In genomic region chr1:220067246-220068204, GRCh38 we compare ENCODE assay signal across 34 cellular contexts. TPM values are rescaled to one million over a fixed set of nuclear protein-coding genes. Genes with fewer than 3 reads are reported as not detected.
A peak's percentile ranks its signal among the peaks of the same experiment; 100 is the strongest.
DNase-seq lines count a peak whose midpoint lies in the region; ATAC-seq, FAIRE-seq and TF ChIP-seq lines count a peak whose summit lies in the region.
"Had no signal": no experiment of that assay in that cellular context is flagged by ENCODE, and none has a peak within 500 bp of the region (broad histone marks: within the 10 kb centered on the region; RNA-seq: fewer than 3 reads in every experiment).

No MANE protein-coding gene starts in this region.

- no peak overlapping the region for H3K9ac ChIP-seq in mammary epithelial cell (ENCODE audit: insufficient read depth, low read length)

- no TSS peak for BruUV-seq in mammary epithelial cell (replicated peaks; lab: Mats Ljungman, UMichigan)

- H4K20me1 ChIP-seq in mammary epithelial cell (ENCODE audit: insufficient read depth, low read length) = no peaks in the 10 kb centered on the region

- H3K9me3 ChIP-seq in mammary epithelial cell (replicated peaks; ENCODE audit: insufficient read depth, low read length) (no peaks in the 10 kb centered on the region), left ventricle myocardium inferior (replicated peaks) (no peaks in the 10 kb centered on the region)
- H3K9me3 ChIP-seq: ascending aorta, gastrocnemius medialis, mucosa of descending colon, psoas muscle, sigmoid colon, tibial nerve had no signal

- 73% methylated on average over 3 of the region's 3 CpGs for WGBS in mammary epithelial cell (ENCODE audit: low coverage, missing lambda C conversion rate)

- in situ Hi-C loops in mammary epithelial cell (cut with MboI; ENCODE audit: low sequenced_read_pairs in 2 of 2) = no loop called here

- H3K4me3 Mint-ChIP-seq in activated naive CD4-positive, alpha-beta T cell treated with anti-CD3 and anti-CD28 coated beads for 36 hours = no peak overlapping the region
- H3K4me3 Mint-ChIP-seq: activated CD4-positive, alpha-beta T cell treated with anti-CD3 and anti-CD28 coated beads, Interleukin-2, amount 10 ng/mL, durations not matched to agents 7 days and 5 days; activated naive CD8-positive, alpha-beta T cell treated with anti-CD3 and anti-CD28 coated beads, Interleukin-2, amount 10 ng/mL, durations not matched to agents 7 days and 5 days; CD4-positive, CD25-positive, alpha-beta regulatory T cell; natural killer cell; T-cell; WTC11 had no signal

- CTCF ChIA-PET in mammary epithelial cell (lab: Charles Lee; ENCODE audit: low non-redundant PET) = no interaction called here
- CTCF ChIA-PET in activated naive CD4-positive, alpha-beta T cell treated with anti-CD3 and anti-CD28 coated beads for 36 hours (lab: Charles Lee) = interaction anchor here (0.6 kb wide), 1 partner anchor 246 kb away, joined by 5 read pairs; no protein-coding TSS in a partner anchor

- H3K27me3 ChIP-seq in mammary epithelial cell (ENCODE audit: insufficient read depth, low read length) (no peaks in the 10 kb centered on the region), left ventricle myocardium inferior (ENCODE audit: low read depth) (no peaks in the 10 kb centered on the region)
- H3K27me3 ChIP-seq: ascending aorta, gastrocnemius medialis, sigmoid colon, tibial nerve had no signal

- no peak overlapping the region for H2AFZ ChIP-seq in mammary epithelial cell (ENCODE audit: low read depth, low read length)

- H3K4me3 ChIP-seq in mammary epithelial cell (replicated peaks in 1 of 3; ENCODE audit: insufficient read depth in 1 of 3, low read depth in 2 of 3, low read length in 3 of 3) (no peak overlapping the region), fibroblast of the aortic adventitia (ENCODE audit: low read depth, low read length) (no peak overlapping the region), left ventricle myocardium inferior (no peak overlapping the region)
- H3K4me3 ChIP-seq: ascending aorta, gastrocnemius medialis, lung, mucosa of descending colon, psoas muscle, sigmoid colon, tibial nerve had no signal

- DNase-seq in D721Med (ENCODE audit: insufficient read length, low spot score) = no peak
- peak; percentile 58 for DNase-seq in HT1080 (ENCODE audit: low read depth)
- DNase-seq in mammary epithelial cell = peak; percentile 41
- DNase-seq in fibroblast of the aortic adventitia (ENCODE audit: low read depth) = peak; percentile 14
- no peak for DNase-seq in activated naive CD4-positive, alpha-beta T cell treated with anti-CD3 and anti-CD28 coated beads for 36 hours
- DNase-seq in left ventricle myocardium inferior = no peak
- DNase-seq in NCI-H2227 (lab: John Stamatoyannopoulos, UW; ENCODE audit: unreplicated experiment) = no peak
- DNase-seq: activated CD4-positive, alpha-beta T cell treated with anti-CD3 and anti-CD28 coated beads, Interleukin-2, amount 10 ng/mL, durations not matched to agents 7 days and 5 days; activated effector memory CD4-positive, alpha-beta T cell treated with anti-CD3 and anti-CD28 coated beads, Interleukin-2, amount 50 U/mL, for 16 hours; activated naive CD8-positive, alpha-beta T cell treated with anti-CD3 and anti-CD28 coated beads, Interleukin-2, amount 10 ng/mL, durations not matched to agents 7 days and 5 days; activated T-cell treated with anti-CD3 and anti-CD28 coated beads, Interleukin-2, amount 50 U/mL, for 1 hour; AML-193; CD4-positive, CD25-positive, alpha-beta regulatory T cell; cortex of kidney; effector memory CD4-positive, alpha-beta T cell; gastrocnemius medialis; mucosa of descending colon; natural killer cell; NCI-H1417 treated with DMSO at 0.1 percent for 48 hours; NCI-H2029 treated with DMSO at 0.1 percent for 48 hours; NCI-H2227 treated with DMSO at 0.1 percent for 48 hours; NCI-H526 treated with DMSO at 0.1 percent for 48 hours; psoas muscle; sigmoid colon; stimulated activated CD4-positive, alpha-beta T cell treated with anti-CD3 and anti-CD28 coated beads, Interleukin-4, amount 100 ng/mL, for 4 hours; T-cell had no signal

- FAIRE-seq in D721Med (lab: Jason Lieb, UNC) = peak; percentile 61
- FAIRE-seq: A204.1, GM12891, RCC 7860 had no signal

- H3K36me3 ChIP-seq in mammary epithelial cell (ENCODE audit: insufficient read depth, low read length) (peaks cover 8% of the 10 kb centered on the region), left ventricle myocardium inferior (peaks cover 76% of the 10 kb centered on the region)

- TF ChIP-seq CTCF in D721Med (IDR thresholded peaks at IDR 0.05; ENCODE audit: insufficient read depth, missing control alignments) = no peak
- TF ChIP-seq CTCF in mammary epithelial cell (conservative IDR thresholded peaks at IDR 0.05 in 1 of 2, IDR thresholded peaks at IDR 0.05 in 1 of 2; ENCODE audit: extremely low read depth in 1 of 2, insufficient read depth in 1 of 2, low read depth in 1 of 2, low read length in 2 of 2) = no peak
- TF ChIP-seq CTCF in fibroblast of the aortic adventitia (IDR thresholded peaks at IDR 0.05; ENCODE audit: insufficient read depth, low read length) = no peak
- TF ChIP-seq CTCF in left ventricle myocardium inferior (IDR thresholded peaks at IDR 0.05; ENCODE audit: borderline replicate concordance) = no peak

- no peaks in the 10 kb centered on the region for H3K9me3 Mint-ChIP-seq in activated naive CD4-positive, alpha-beta T cell treated with anti-CD3 and anti-CD28 coated beads for 36 hours
- H3K9me3 Mint-ChIP-seq: activated CD4-positive, alpha-beta T cell treated with anti-CD3 and anti-CD28 coated beads, Interleukin-2, amount 10 ng/mL, durations not matched to agents 7 days and 5 days; activated naive CD8-positive, alpha-beta T cell treated with anti-CD3 and anti-CD28 coated beads, Interleukin-2, amount 10 ng/mL, durations not matched to agents 7 days and 5 days; CD4-positive, CD25-positive, alpha-beta regulatory T cell; natural killer cell; WTC11 had no signal

- H3K4me1 ChIP-seq in mammary epithelial cell (ENCODE audit: insufficient read depth, low read length) (peaks cover 8% of the 10 kb centered on the region), left ventricle myocardium inferior (no peaks in the 10 kb centered on the region)
- H3K4me1 ChIP-seq: ascending aorta, gastrocnemius medialis, psoas muscle, sigmoid colon, tibial nerve had no signal

- dilution Hi-C loops in mammary epithelial cell (cut with HindIII; ENCODE audit: low sequenced_read_pairs) = no loop called here

- H3K4me2 ChIP-seq in mammary epithelial cell (ENCODE audit: insufficient read depth, low read depth, low read length) = no peak overlapping the region

- H3K79me2 ChIP-seq in mammary epithelial cell (ENCODE audit: insufficient read depth, low read length) = no peaks in the 10 kb centered on the region

- no peak overlapping the region for H3K27ac ChIP-seq in mammary epithelial cell (ENCODE audit: insufficient read depth, low read depth, low read length)
- no peak overlapping the region for H3K27ac ChIP-seq in left ventricle myocardium inferior (replicated peaks)
- H3K27ac ChIP-seq: ascending aorta, gastrocnemius medialis, psoas muscle, sigmoid colon, tibial nerve had no signal

- no peak overlapping the region for H3K27ac Mint-ChIP-seq in activated naive CD4-positive, alpha-beta T cell treated with anti-CD3 and anti-CD28 coated beads for 36 hours
- H3K27ac Mint-ChIP-seq: activated CD4-positive, alpha-beta T cell treated with anti-CD3 and anti-CD28 coated beads, Interleukin-2, amount 10 ng/mL, durations not matched to agents 7 days and 5 days; activated naive CD8-positive, alpha-beta T cell treated with anti-CD3 and anti-CD28 coated beads, Interleukin-2, amount 10 ng/mL, durations not matched to agents 7 days and 5 days; natural killer cell; T-cell; WTC11 had no signal

- intact Hi-C loops in mammary epithelial cell (cut with micrococcal nuclease) (no loop called here), left ventricle myocardium inferior (cut with micrococcal nuclease) (no loop called here)
- intact Hi-C loops in activated naive CD4-positive, alpha-beta T cell treated with anti-CD3 and anti-CD28 coated beads for 36 hours (cut with micrococcal nuclease) = no loop called here

- peaks cover 28% of the 10 kb centered on the region for H3K36me3 Mint-ChIP-seq in activated naive CD4-positive, alpha-beta T cell treated with anti-CD3 and anti-CD28 coated beads for 36 hours (ENCODE audit: low read depth)

- no peaks in the 10 kb centered on the region for H3K27me3 Mint-ChIP-seq in activated naive CD4-positive, alpha-beta T cell treated with anti-CD3 and anti-CD28 coated beads for 36 hours (ENCODE audit: low read depth)
- H3K27me3 Mint-ChIP-seq: activated CD4-positive, alpha-beta T cell treated with anti-CD3 and anti-CD28 coated beads, Interleukin-2, amount 10 ng/mL, durations not matched to agents 7 days and 5 days; activated naive CD8-positive, alpha-beta T cell treated with anti-CD3 and anti-CD28 coated beads, Interleukin-2, amount 10 ng/mL, durations not matched to agents 7 days and 5 days; CD4-positive, CD25-positive, alpha-beta regulatory T cell; T-cell had no signal

- H3K4me1 Mint-ChIP-seq in activated naive CD4-positive, alpha-beta T cell treated with anti-CD3 and anti-CD28 coated beads for 36 hours (ENCODE audit: low read depth) = no peaks in the 10 kb centered on the region
- H3K4me1 Mint-ChIP-seq: activated CD4-positive, alpha-beta T cell treated with anti-CD3 and anti-CD28 coated beads, Interleukin-2, amount 10 ng/mL, durations not matched to agents 7 days and 5 days; activated naive CD8-positive, alpha-beta T cell treated with anti-CD3 and anti-CD28 coated beads, Interleukin-2, amount 10 ng/mL, durations not matched to agents 7 days and 5 days; CD4-positive, CD25-positive, alpha-beta regulatory T cell; T-cell; WTC11 had no signal

- ATAC-seq in HG03521 (IDR thresholded peaks at IDR 0.05; ENCODE audit: unreplicated experiment) = no peak
- ATAC-seq: gastrocnemius medialis, mucosa of descending colon, natural killer cell, psoas muscle, T-cell, WTC11 had no signal

RNA-seq across cellular contexts. Expression of gene EPRS1, which starts 21.2 kb away (rescaled TPM):
- 89.2 and 95.3 TPM in 2 replicates for total RNA-seq in HT1080 (2014; rRNA removed; shearing (Covaris generic))
- 93.4 and 119 TPM in 2 replicates for polyA plus RNA-seq in HT1080 (2015; cell fraction: cytosol; rRNA removed)
- 300 and 307 TPM in 2 replicates for polyA plus RNA-seq in HT1080 (2015; cell fraction: nucleus; rRNA removed)
- total RNA-seq in mammary epithelial cell = 100 to 1,000 TPM; 164 to 171 TPM
- 53.9 TPM for polyA plus RNA-seq in mammary epithelial cell
- 281 TPM for polyA minus RNA-seq in mammary epithelial cell
- total RNA-seq in fibroblast of the aortic adventitia (ENCODE audit: low replicate concordance) = 192 and 269 TPM in 2 replicates
- 100 to 1,000 TPM; 227 to 229 TPM for total RNA-seq in activated naive CD4-positive, alpha-beta T cell treated with anti-CD3 and anti-CD28 coated beads for 36 hours
- total RNA-seq in left ventricle myocardium inferior = 56.9 TPM

RNA-seq across cellular contexts. Expression of gene BPNT1, which starts 22.1 kb away (rescaled TPM):
- 27.4 and 29.2 TPM in 2 replicates for total RNA-seq in HT1080 (2014; rRNA removed; shearing (Covaris generic))
- 13.6 and 15.0 TPM in 2 replicates for polyA plus RNA-seq in HT1080 (2015; cell fraction: cytosol; rRNA removed)
- 17.9 and 18.6 TPM in 2 replicates for polyA plus RNA-seq in HT1080 (2015; cell fraction: nucleus; rRNA removed)
- 10 to 100 TPM; 27.7 to 32.2 TPM for total RNA-seq in mammary epithelial cell
- polyA plus RNA-seq in mammary epithelial cell = 50.9 TPM
- polyA minus RNA-seq in mammary epithelial cell = 136 TPM
- 6.8 and 20.3 TPM in 2 replicates for total RNA-seq in fibroblast of the aortic adventitia (ENCODE audit: low replicate concordance)
- total RNA-seq in activated naive CD4-positive, alpha-beta T cell treated with anti-CD3 and anti-CD28 coated beads for 36 hours = 10 to 100 TPM; 18.5 to 21.3 TPM
- 19.7 TPM for total RNA-seq in left ventricle myocardium inferior

RNA-seq across cellular contexts. Expression of gene IARS2, which starts 26.4 kb away (rescaled TPM):
- total RNA-seq in HT1080 (2014; rRNA removed; shearing (Covaris generic)) = 87.0 and 104 TPM in 2 replicates
- polyA plus RNA-seq in HT1080 (2015; cell fraction: cytosol; rRNA removed) = 76.9 and 89.1 TPM in 2 replicates
- 132 and 143 TPM in 2 replicates for polyA plus RNA-seq in HT1080 (2015; cell fraction: nucleus; rRNA removed)
- total RNA-seq in mammary epithelial cell (10 to 100 TPM; 69.8 to 78.1 TPM), fibroblast of the aortic adventitia (ENCODE audit: low replicate concordance) (89.4 and 132 TPM in 2 replicates), left ventricle myocardium inferior (77.5 TPM)
- 26.9 TPM for polyA plus RNA-seq in mammary epithelial cell
- polyA minus RNA-seq in mammary epithelial cell = 128 TPM
- total RNA-seq in activated naive CD4-positive, alpha-beta T cell treated with anti-CD3 and anti-CD28 coated beads for 36 hours = 10 to 100 TPM; 59.7 to 60.3 TPM

Comparison
In these comparisons a context has a peak if more than half of its experiments do, and no peak if none do; other contexts are left out.
1. DNase-seq: peak in HT1080 (single experiment), mammary epithelial cell (single experiment) and fibroblast of the aortic adventitia (single experiment); none in D721Med (single experiment), activated naive CD4-positive, alpha-beta T cell treated with anti-CD3 and anti-CD28 coated beads for 36 hours (single experiment), left ventricle myocardium inferior (single experiment) and NCI-H2227 (single experiment).